Comparison of ENCODE assay signal across 19 cellular contexts in the genomic region with DNA sequence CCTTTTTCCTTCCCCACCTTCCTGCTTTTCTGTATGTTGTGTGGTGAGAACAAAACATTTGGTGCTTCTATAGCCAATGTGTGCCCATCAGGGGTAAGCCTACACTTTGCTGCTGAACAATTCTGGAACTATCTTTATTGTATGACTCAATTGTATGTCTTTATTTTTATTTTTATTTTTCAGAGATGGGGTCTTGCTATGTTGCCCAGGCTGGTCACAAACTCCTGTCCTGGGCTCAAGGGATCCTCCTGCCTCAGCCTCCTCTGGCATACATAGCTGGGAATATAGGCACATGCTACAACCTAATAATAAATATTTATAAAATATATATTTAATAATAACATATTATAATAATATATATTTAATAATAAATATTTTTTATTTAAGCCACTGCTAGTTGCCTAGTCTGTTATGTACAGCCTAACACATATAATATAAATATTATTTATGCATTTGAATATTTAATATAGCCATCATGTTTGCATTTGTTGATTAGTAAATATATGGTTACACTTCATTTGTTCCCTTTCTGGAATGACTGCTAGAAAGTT.
"Had no signal": no experiment of that assay in that cellular context is flagged by ENCODE, and none has a peak within 500 bp of the region (broad histone marks: within the 10 kb centered on the region; RNA-seq: fewer than 3 reads in every experiment).

No MANE protein-coding gene starts in this region.

- H3K9me3 ChIP-seq: esophagus muscularis mucosa, gastroesophageal sphincter, heart left ventricle, left lung, lower lobe of right lung, mucosa of descending colon had no signal

- H3K4me3 ChIP-seq: coronary artery, dorsolateral prefrontal cortex, esophagus muscularis mucosa, gastroesophageal sphincter, heart left ventricle, hepatocyte, left lung, lower lobe of right lung, mucosa of descending colon had no signal

- ATAC-seq: foreskin keratinocyte, gastroesophageal sphincter, heart left ventricle, left cardiac atrium, left lung, left ventricle myocardium superior, lower lobe of right lung, mucosa of descending colon had no signal

- H3K27me3 ChIP-seq: dorsolateral prefrontal cortex, esophagus muscularis mucosa, foreskin keratinocyte, gastroesophageal sphincter, heart left ventricle, hepatocyte, left lung had no signal

- H3K27me3 Mint-ChIP-seq: naive B cell had no signal

- H3K79me2 ChIP-seq: hepatocyte had no signal

- H3K4me2 ChIP-seq: hepatocyte had no signal

- H3K27ac Mint-ChIP-seq: mesothelial cell of epicardium had no signal

- DNase-seq: dermis blood vessel endothelial cell; dorsolateral prefrontal cortex; effector CD4-positive, alpha-beta T cell; effector memory CD4-positive, alpha-beta T cell; foreskin keratinocyte; heart left ventricle; hypothalamus; left cardiac atrium; left lung; left ventricle myocardium superior; lower lobe of right lung; mesenchymal stem cell; mucosa of descending colon; naive B cell had no signal

- H3K27ac ChIP-seq: coronary artery, dorsolateral prefrontal cortex, esophagus muscularis mucosa, foreskin keratinocyte, gastroesophageal sphincter, heart left ventricle, hepatocyte, left lung, lower lobe of right lung had no signal

- H3K9me3 Mint-ChIP-seq: mesothelial cell of epicardium, naive B cell had no signal

- H3K4me1 ChIP-seq: esophagus muscularis mucosa, foreskin keratinocyte, gastroesophageal sphincter, lower lobe of right lung had no signal

- H3K36me3 Mint-ChIP-seq: mesothelial cell of epicardium, naive B cell had no signal

- H3K4me3 Mint-ChIP-seq: mesothelial cell of epicardium, naive B cell had no signal

- H3K36me3 ChIP-seq: esophagus muscularis mucosa, gastroesophageal sphincter, heart left ventricle, left lung, lower lobe of right lung had no signal
